In the genomic region with DNA sequence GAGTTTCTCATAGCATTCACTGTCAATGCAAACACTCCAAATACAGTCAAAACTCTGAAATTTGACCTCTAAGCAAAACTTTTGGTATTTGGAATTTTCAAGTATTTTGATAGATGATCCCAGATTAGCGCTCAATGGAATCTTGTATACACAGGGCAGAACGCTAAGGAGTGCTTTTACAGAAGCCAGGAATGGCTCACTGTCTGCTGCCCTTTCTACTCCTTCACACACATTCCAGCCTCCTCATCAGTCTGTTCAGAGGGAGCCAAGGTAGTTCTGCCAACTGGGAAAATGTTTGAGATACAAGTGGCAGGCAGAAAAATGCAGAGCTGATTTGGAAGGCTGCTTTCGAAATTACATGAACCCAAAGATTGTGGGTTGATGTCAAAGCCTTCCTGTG, we compare ENCODE assay signal across 1 cellular context.
TF ChIP-seq lines count a peak whose summit lies in the region.

No MANE protein-coding gene starts in this region.

TF ChIP-seq in GM23338, 12 proteins besides CTCF, POLR2A, EP300 and RAD21:
- TF ChIP-seq POLR2AphosphoS5 (IDR thresholded peaks at IDR 0.05; ENCODE audit: low read depth) (no peak), EZH2phosphoT487 (IDR thresholded peaks at IDR 0.05; ENCODE audit: unreplicated experiment) (no peak), CREB1 (CRISPR knock-in tag; IDR thresholded peaks at IDR 0.05; ENCODE audit: low read depth) (no peak), ZNF462 (CRISPR knock-in tag; IDR thresholded peaks at IDR 0.05) (no peak)
- TF ChIP-seq, protein P1, sequence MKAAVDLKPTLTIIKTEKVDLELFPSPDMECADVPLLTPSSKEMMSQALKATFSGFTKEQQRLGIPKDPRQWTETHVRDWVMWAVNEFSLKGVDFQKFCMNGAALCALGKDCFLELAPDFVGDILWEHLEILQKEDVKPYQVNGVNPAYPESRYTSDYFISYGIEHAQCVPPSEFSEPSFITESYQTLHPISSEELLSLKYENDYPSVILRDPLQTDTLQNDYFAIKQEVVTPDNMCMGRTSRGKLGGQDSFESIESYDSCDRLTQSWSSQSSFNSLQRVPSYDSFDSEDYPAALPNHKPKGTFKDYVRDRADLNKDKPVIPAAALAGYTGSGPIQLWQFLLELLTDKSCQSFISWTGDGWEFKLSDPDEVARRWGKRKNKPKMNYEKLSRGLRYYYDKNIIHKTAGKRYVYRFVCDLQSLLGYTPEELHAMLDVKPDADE (IDR thresholded peaks at IDR 0.05), result no peak
